In the genomic region with DNA sequence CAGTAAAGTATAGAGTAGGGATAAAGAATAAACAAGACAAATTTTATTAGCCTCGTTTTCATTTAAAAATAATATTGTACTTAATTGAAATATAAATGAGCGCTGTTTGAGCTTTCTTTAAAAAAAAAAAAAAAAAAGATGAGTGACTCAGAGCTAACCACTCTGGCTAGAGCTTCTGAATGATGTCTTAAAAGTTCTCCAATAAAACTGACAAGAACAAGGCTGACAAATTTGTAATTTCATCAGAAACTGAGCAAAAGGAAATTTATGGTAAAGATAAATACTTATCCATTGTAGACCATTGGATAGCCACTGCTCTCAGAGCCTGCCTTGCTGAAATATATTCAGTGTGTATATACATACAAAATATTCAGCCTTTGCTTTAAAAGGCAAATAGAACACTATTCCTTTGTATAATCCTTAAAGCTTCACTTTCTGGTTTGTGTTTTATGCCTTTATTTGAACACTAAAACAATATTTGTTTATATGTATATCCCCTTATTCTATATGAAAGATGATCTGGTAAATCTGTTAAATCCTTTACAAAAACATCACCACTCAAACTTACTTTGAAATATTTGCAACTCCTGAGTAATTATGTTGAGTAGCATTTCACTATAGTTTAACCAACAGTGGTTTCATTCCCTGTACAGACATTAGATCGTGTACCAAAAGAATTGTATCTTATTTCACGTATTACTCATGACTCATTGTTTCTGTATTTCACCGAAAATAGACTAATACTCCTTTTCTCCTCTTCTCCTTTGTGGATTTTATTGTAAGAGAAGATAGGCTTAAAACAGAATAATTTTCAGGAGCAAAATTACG, we compare ENCODE assay signal across 11 cellular contexts.
DNase-seq lines count a peak whose midpoint lies in the region; TF ChIP-seq lines count a peak whose summit lies in the region.
"Had no signal": no experiment of that assay in that cellular context is flagged by ENCODE, and none has a peak within 500 bp of the region (broad histone marks: within the 10 kb centered on the region; RNA-seq: fewer than 3 reads in every experiment).

No MANE protein-coding gene starts in this region.

- H3K4me2 ChIP-seq in GM23248 (ENCODE audit: unreplicated experiment), result peak overlapping the region; percentile 86
- H3K4me2 ChIP-seq in SK-N-SH, result peak overlapping the region; percentile 67

- H3K9me3 ChIP-seq in GM23248 (ENCODE audit: low read depth), result no peaks in the 10 kb centered on the region
- no peaks in the 10 kb centered on the region for H3K9me3 ChIP-seq in SK-N-SH
- H3K9me3 ChIP-seq in prostate gland, result no peaks in the 10 kb centered on the region
- H3K9me3 ChIP-seq: ovary had no signal

- DNase-seq in GM23248 (peak; percentile 68), SK-N-SH (no peak), fibroblast of peridontal ligament (ENCODE audit: extremely low read depth) (peak; percentile 81), skeletal muscle cell (ENCODE audit: low read depth) (peak; percentile 34), NCI-H2107 (lab: John Stamatoyannopoulos, UW) (no peak), DMS153 (lab: John Stamatoyannopoulos, UW) (no peak), substantia nigra (lab: John Stamatoyannopoulos, UW) (no peak), prostate gland (ENCODE audit: low spot score) (no peak)
- DNase-seq: activated CD4-positive, alpha-beta T cell treated with anti-CD3 and anti-CD28 coated beads for 4 hours; amygdala; ovary had no signal

- POLR2A ChIA-PET in SK-N-SH (lab: Yijun Ruan, JAX), result no interaction called here

- H4K20me1 ChIP-seq in GM23248 (ENCODE audit: insufficient read depth) (no peaks in the 10 kb centered on the region), SK-N-SH (ENCODE audit: insufficient read depth) (no peaks in the 10 kb centered on the region)

- peak overlapping the region; percentile 66 for H3K9ac ChIP-seq in GM23248
- H3K9ac ChIP-seq in SK-N-SH, result peak overlapping the region; percentile 36; the same call in 1 of the 2 replicates

- H3K79me2 ChIP-seq in GM23248 (ENCODE audit: insufficient read depth) (peaks cover 47% of the 10 kb centered on the region), SK-N-SH (ENCODE audit: insufficient read depth) (peaks cover 11% of the 10 kb centered on the region)

- no peak for TF ChIP-seq POLR2A in prostate gland (IDR thresholded peaks at IDR 0.05)

- H2AFZ ChIP-seq in GM23248 (peak overlapping the region; percentile 50), SK-N-SH (ENCODE audit: low read depth) (peak overlapping the region; percentile 19; the same call in 1 of the 2 replicates)

- CTCF ChIA-PET in SK-N-SH (lab: Yijun Ruan, JAX), result interaction anchor here (2.2 kb wide), 1 partner anchor 10 kb away, joined by 5 read pairs; no protein-coding TSS in a partner anchor

- in situ Hi-C loops in GM23248 (cut with MboI), result no loop called here

- H3K9me2 ChIP-seq in GM23248 (ENCODE audit: insufficient read depth) (no peaks in the 10 kb centered on the region), SK-N-SH (no peaks in the 10 kb centered on the region)

- TF ChIP-seq CTCF in SK-N-SH (IDR thresholded peaks at IDR 0.05) (no peak), prostate gland (IDR thresholded peaks at IDR 0.05) (no peak)

- intact Hi-C loops in prostate gland (cut with DNase I), result no loop called here

- no peak for TF ChIP-seq EP300 in SK-N-SH (IDR thresholded peaks at IDR 0.05; ENCODE audit: borderline replicate concordance in 1 of 2, low read depth in 1 of 2, low read length in 1 of 2)

- peaks cover 25% of the 10 kb centered on the region for H3F3A ChIP-seq in GM23248 (ENCODE audit: insufficient read depth)
- peaks cover 25% of the 10 kb centered on the region for H3F3A ChIP-seq in SK-N-SH (replicated peaks; ENCODE audit: insufficient read depth)

- WGBS in GM23248 (ENCODE audit: low coverage in 1 of 2, low lambda C conversion rate in 2 of 2, missing lambda C conversion rate in 2 of 2), 2 experiments, result 18% methylated on average over 6 of the region's 6 CpGs
- 17% methylated on average over 6 of the region's 6 CpGs for WGBS in SK-N-SH (ENCODE audit: low lambda C conversion rate)
- WGBS in prostate gland, result 46% methylated on average over 6 of the region's 6 CpGs

- no peak for TF ChIP-seq RAD21 in SK-N-SH (IDR thresholded peaks at IDR 0.05; ENCODE audit: low read length)

- H3K4me3 ChIP-seq in GM23248, result peak overlapping the region; percentile 70
- H3K4me3 ChIP-seq in SK-N-SH (ENCODE audit: low read depth in 2 of 2, low read length in 1 of 2), result peak overlapping the region; percentile 2 to 10; a peak in 3 of 4 replicates
- peak overlapping the region; percentile 25 for H3K4me3 ChIP-seq in skeletal muscle cell (ENCODE audit: low read depth, low read length)
- no peak overlapping the region for H3K4me3 ChIP-seq in prostate gland
- H3K4me3 ChIP-seq: ovary had no signal

- no peaks in the 10 kb centered on the region for H3K27me3 ChIP-seq in GM23248 (replicated peaks; ENCODE audit: insufficient read depth)
- no peaks in the 10 kb centered on the region for H3K27me3 ChIP-seq in SK-N-SH (ENCODE audit: insufficient read depth)
- H3K27me3 ChIP-seq in prostate gland (replicated peaks; ENCODE audit: insufficient read depth), result no peaks in the 10 kb centered on the region
- H3K27me3 ChIP-seq: ovary had no signal

- no peaks in the 10 kb centered on the region for H3K36me3 ChIP-seq in GM23248 (ENCODE audit: low read depth)
- H3K36me3 ChIP-seq in SK-N-SH (replicated peaks in 1 of 2; ENCODE audit: control insufficient read depth in 1 of 2, insufficient read depth in 2 of 2, low read length in 1 of 2), result no peaks in the 10 kb centered on the region
- H3K36me3 ChIP-seq in prostate gland, result no peaks in the 10 kb centered on the region
- H3K36me3 ChIP-seq: ovary had no signal

- H3K4me1 ChIP-seq in GM23248 (ENCODE audit: insufficient read depth), result peaks cover 30% of the 10 kb centered on the region
- H3K4me1 ChIP-seq in SK-N-SH (ENCODE audit: control insufficient read depth in 1 of 2, insufficient read depth in 2 of 2, low read depth in 1 of 2, low read length in 1 of 2), result peaks cover 6 to 9% of the 10 kb centered on the region in 2 experiments; a peak in 3 of 4 replicates
- peaks cover 2% of the 10 kb centered on the region for H3K4me1 ChIP-seq in prostate gland (replicated peaks)

- H3K27ac ChIP-seq in GM23248, result peak overlapping the region; percentile 68
- peak overlapping the region; percentile 72 to 77; a peak in 3 of 4 replicates for H3K27ac ChIP-seq in SK-N-SH (ENCODE audit: low read depth in 2 of 2, low read length in 1 of 2)
- H3K27ac ChIP-seq in substantia nigra (ENCODE audit: low read depth, low read length, poor library complexity, severe bottlenecking), result no peak overlapping the region
- H3K27ac ChIP-seq in prostate gland, result no peak overlapping the region
- H3K27ac ChIP-seq: ovary had no signal

TF ChIP-seq in SK-N-SH, 30 proteins besides CTCF, POLR2A, EP300 and RAD21 (continues in another document):
- TF ChIP-seq TCF12 (IDR thresholded peaks at IDR 0.05) (peak; percentile 44; the same call in 1 of the 2 replicates), MXI1 (IDR thresholded peaks at IDR 0.05; ENCODE audit: low read depth, low read length) (no peak), MEF2A (IDR thresholded peaks at IDR 0.05; ENCODE audit: borderline replicate concordance, low read depth) (0 out of 2 replicates have a peak, but pooled peaks have one; percentile 31), FOSL2 (IDR thresholded peaks at IDR 0.05; ENCODE audit: borderline replicate concordance, low read depth) (peak; percentile 70; the same call in 1 of the 2 replicates), EZH2phosphoT487 (IDR thresholded peaks at IDR 0.05; ENCODE audit: borderline replicate concordance, low read depth) (no peak), JUND (IDR thresholded peaks at IDR 0.05) (peak; percentile 68), POLR2AphosphoS5 (IDR thresholded peaks at IDR 0.05; ENCODE audit: low read depth, low read length) (peak; percentile 14; the same call in 1 of the 2 replicates)
- TF ChIP-seq, protein P1, sequence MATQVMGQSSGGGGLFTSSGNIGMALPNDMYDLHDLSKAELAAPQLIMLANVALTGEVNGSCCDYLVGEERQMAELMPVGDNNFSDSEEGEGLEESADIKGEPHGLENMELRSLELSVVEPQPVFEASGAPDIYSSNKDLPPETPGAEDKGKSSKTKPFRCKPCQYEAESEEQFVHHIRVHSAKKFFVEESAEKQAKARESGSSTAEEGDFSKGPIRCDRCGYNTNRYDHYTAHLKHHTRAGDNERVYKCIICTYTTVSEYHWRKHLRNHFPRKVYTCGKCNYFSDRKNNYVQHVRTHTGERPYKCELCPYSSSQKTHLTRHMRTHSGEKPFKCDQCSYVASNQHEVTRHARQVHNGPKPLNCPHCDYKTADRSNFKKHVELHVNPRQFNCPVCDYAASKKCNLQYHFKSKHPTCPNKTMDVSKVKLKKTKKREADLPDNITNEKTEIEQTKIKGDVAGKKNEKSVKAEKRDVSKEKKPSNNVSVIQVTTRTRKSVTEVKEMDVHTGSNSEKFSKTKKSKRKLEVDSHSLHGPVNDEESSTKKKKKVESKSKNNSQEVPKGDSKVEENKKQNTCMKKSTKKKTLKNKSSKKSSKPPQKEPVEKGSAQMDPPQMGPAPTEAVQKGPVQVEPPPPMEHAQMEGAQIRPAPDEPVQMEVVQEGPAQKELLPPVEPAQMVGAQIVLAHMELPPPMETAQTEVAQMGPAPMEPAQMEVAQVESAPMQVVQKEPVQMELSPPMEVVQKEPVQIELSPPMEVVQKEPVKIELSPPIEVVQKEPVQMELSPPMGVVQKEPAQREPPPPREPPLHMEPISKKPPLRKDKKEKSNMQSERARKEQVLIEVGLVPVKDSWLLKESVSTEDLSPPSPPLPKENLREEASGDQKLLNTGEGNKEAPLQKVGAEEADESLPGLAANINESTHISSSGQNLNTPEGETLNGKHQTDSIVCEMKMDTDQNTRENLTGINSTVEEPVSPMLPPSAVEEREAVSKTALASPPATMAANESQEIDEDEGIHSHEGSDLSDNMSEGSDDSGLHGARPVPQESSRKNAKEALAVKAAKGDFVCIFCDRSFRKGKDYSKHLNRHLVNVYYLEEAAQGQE (IDR thresholded peaks at IDR 0.05; ENCODE audit: low read depth, low read length), result no peak
- TF ChIP-seq, protein P2, sequence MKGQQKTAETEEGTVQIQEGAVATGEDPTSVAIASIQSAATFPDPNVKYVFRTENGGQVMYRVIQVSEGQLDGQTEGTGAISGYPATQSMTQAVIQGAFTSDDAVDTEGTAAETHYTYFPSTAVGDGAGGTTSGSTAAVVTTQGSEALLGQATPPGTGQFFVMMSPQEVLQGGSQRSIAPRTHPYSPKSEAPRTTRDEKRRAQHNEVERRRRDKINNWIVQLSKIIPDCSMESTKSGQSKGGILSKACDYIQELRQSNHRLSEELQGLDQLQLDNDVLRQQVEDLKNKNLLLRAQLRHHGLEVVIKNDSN (IDR thresholded peaks at IDR 0.05; ENCODE audit: borderline replicate concordance, low read depth), result no peak

Comparison
In these comparisons a context has a peak if more than half of its experiments do, and no peak if none do; other contexts are left out.
1. DNase-seq: peak in GM23248 (single experiment), fibroblast of peridontal ligament (single experiment) and skeletal muscle cell (single experiment); none in SK-N-SH (single experiment), NCI-H2107 (single experiment), DMS153 (single experiment), substantia nigra (0 of 49) and prostate gland (single experiment).
2. H3K27ac ChIP-seq: peak in GM23248 (single experiment) and SK-N-SH (2 of 2); none in substantia nigra (single experiment) and prostate gland (0 of 2).
3. H3K4me3 ChIP-seq: peak in GM23248 (single experiment), SK-N-SH (2 of 2) and skeletal muscle cell (single experiment); none in prostate gland (0 of 2).